In genomic region chr3:153599685-153600084, GRCh38 we compare ENCODE assay signal across 1 cellular context.
TF ChIP-seq lines count a peak whose summit lies in the region.

No MANE protein-coding gene starts in this region.

TF ChIP-seq in liver, 16 proteins besides CTCF, POLR2A, EP300 and RAD21 (continued from another document):
- TF ChIP-seq, protein P1, sequence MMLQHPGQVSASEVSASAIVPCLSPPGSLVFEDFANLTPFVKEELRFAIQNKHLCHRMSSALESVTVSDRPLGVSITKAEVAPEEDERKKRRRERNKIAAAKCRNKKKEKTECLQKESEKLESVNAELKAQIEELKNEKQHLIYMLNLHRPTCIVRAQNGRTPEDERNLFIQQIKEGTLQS (IDR thresholded peaks at IDR 0.05): no peak
- TF ChIP-seq FOXA1 (IDR thresholded peaks at IDR 0.05): no peak
- TF ChIP-seq REST (IDR thresholded peaks at IDR 0.05): no peak
- no peak for TF ChIP-seq FOXA2 (IDR thresholded peaks at IDR 0.05)
- TF ChIP-seq HNF4A (conservative IDR thresholded peaks at IDR 0.05): peak; percentile 94 to 96
- TF ChIP-seq SP1 (IDR thresholded peaks at IDR 0.05): peak; percentile 68
- peak; percentile 34 to 63 for TF ChIP-seq RXRA (IDR thresholded peaks at IDR 0.05)
- TF ChIP-seq TAF1 (conservative IDR thresholded peaks at IDR 0.05): no peak
- no peak for TF ChIP-seq NR2F2 (IDR thresholded peaks at IDR 0.05)
- no peak for TF ChIP-seq ZBTB33 (IDR thresholded peaks at IDR 0.05)
